Comparison of ENCODE assay signal across 8 cellular contexts in genomic region chr6:56757585-56757984, GRCh38.
A peak's percentile ranks its signal among the peaks of the same experiment; 100 is the strongest.
DNase-seq lines count a peak whose midpoint lies in the region; ATAC-seq, FAIRE-seq and TF ChIP-seq lines count a peak whose summit lies in the region.

No MANE protein-coding gene starts in this region.

- no peak overlapping the region for H3K27ac ChIP-seq in CD4-positive, alpha-beta T cell (ENCODE audit: low read depth, low read length)

- H3K27me3 ChIP-seq in CD4-positive, alpha-beta T cell (ENCODE audit: control insufficient read depth, insufficient read depth, low read length): no peaks in the 10 kb centered on the region

- no peaks in the 10 kb centered on the region for H3K36me3 Mint-ChIP-seq in CD4-positive, alpha-beta T cell (ENCODE audit: low read depth)

- no peak for FAIRE-seq in urothelium cell line (lab: Jason Lieb, UNC)

- TF ChIP-seq CTCF in GM12873 (IDR thresholded peaks at IDR 0.05; ENCODE audit: insufficient read depth, low read depth, low read length, missing control alignments): peak; percentile 58
- no peak for TF ChIP-seq CTCF in CD4-positive, alpha-beta T cell (IDR thresholded peaks at IDR 0.05)

- CTCF ChIA-PET in CD4-positive, alpha-beta T cell (lab: Charles Lee): no interaction called here

- no peaks in the 10 kb centered on the region for H3K9me3 Mint-ChIP-seq in CD4-positive, alpha-beta T cell

- H3K27me3 Mint-ChIP-seq in CD4-positive, alpha-beta T cell: no peaks in the 10 kb centered on the region

- intact Hi-C loops in CD4-positive, alpha-beta T cell (cut with DNase I, micrococcal nuclease): no loop called here

- no peaks in the 10 kb centered on the region for H3K4me1 Mint-ChIP-seq in CD4-positive, alpha-beta T cell (ENCODE audit: low read depth)

- H3K4me3 Mint-ChIP-seq in CD4-positive, alpha-beta T cell: no peak overlapping the region

- peak; percentile 67 for DNase-seq in LHCN-M2 (ENCODE audit: low read depth)
- DNase-seq in pons (ENCODE audit: low spot score): peak; percentile 88
- no peak for DNase-seq in activated T-cell treated with anti-CD3 and anti-CD28 coated beads, Interleukin-2, amount 50 U/mL, for 48 hours
- no peak for DNase-seq in CD4-positive, alpha-beta T cell
- DNase-seq in urothelium cell line (ENCODE audit: low spot score): no peak

- POLR2A ChIA-PET in CD4-positive, alpha-beta T cell (lab: Charles Lee): no interaction called here

- peak; percentile 57 for ATAC-seq in esophagus mucosa
- no peak for ATAC-seq in GM19351 (IDR thresholded peaks at IDR 0.05; ENCODE audit: unreplicated experiment)
- ATAC-seq in CD4-positive, alpha-beta T cell (ENCODE audit: poor library complexity): no peak

- H3K27ac Mint-ChIP-seq in CD4-positive, alpha-beta T cell: no peak overlapping the region

- H3K9me3 ChIP-seq in CD4-positive, alpha-beta T cell (ENCODE audit: control insufficient read depth, low read length): no peaks in the 10 kb centered on the region

Comparison
In these comparisons a context has a peak if more than half of its experiments do, and no peak if none do; other contexts are left out.
1. DNase-seq: peak in LHCN-M2 (single experiment) and pons (single experiment); none in activated T-cell treated with anti-CD3 and anti-CD28 coated beads, Interleukin-2, amount 50 U/mL, for 48 hours (0 of 2), CD4-positive, alpha-beta T cell (0 of 10) and urothelium cell line (single experiment).